In genomic region chr1:53530550-53530949, GRCh38 we compare ENCODE assay signal across 20 cellular contexts.
"Had no signal": no experiment of that assay in that cellular context is flagged by ENCODE, and none has a peak within 500 bp of the region (broad histone marks: within the 10 kb centered on the region; RNA-seq: fewer than 3 reads in every experiment).

No MANE protein-coding gene starts in this region.

- H3K4me1 ChIP-seq: psoas muscle, uterus had no signal

- H3K27me3 ChIP-seq: dorsolateral prefrontal cortex, neural progenitor cell, ovary, transverse colon, upper lobe of right lung, uterus had no signal

- H3K36me3 ChIP-seq: neural progenitor cell, ovary, spleen, thoracic aorta, transverse colon, upper lobe of right lung, uterus had no signal

- H3K27ac ChIP-seq: dorsolateral prefrontal cortex, neural progenitor cell, ovary, psoas muscle, skin epidermis, spleen, thoracic aorta, transverse colon, upper lobe of right lung, uterus had no signal

- H3K27me3 Mint-ChIP-seq: stimulated activated naive CD8-positive, alpha-beta T cell treated with anti-CD3 and anti-CD28 coated beads, Interleukin-15, Interleukin-2, amounts not matched to agents 100 ng/mL and 50 ng/mL, for 24 hours had no signal

- H3K4me1 Mint-ChIP-seq: memory B cell had no signal

- H3K9me3 ChIP-seq: ovary, psoas muscle, spleen, thoracic aorta, transverse colon, upper lobe of right lung, uterus had no signal

- H3K27ac Mint-ChIP-seq: memory B cell; natural killer cell; neural progenitor cell; stimulated activated naive B cell treated with anti-CD40 and anti-IgM and Interleukin-4, amounts not matched to agents 10 μg/mL and 1 μg/mL and 100 μg/mL, for 72 hours; stimulated activated naive CD8-positive, alpha-beta T cell treated with anti-CD3 and anti-CD28 coated beads, Interleukin-15, Interleukin-2, amounts not matched to agents 100 ng/mL and 50 ng/mL, for 24 hours had no signal

- H3K4me3 Mint-ChIP-seq: memory B cell; natural killer cell; neural progenitor cell; stimulated activated naive B cell treated with anti-CD40 and anti-IgM and Interleukin-4, amounts not matched to agents 10 μg/mL and 1 μg/mL and 100 μg/mL, for 72 hours; stimulated activated naive CD8-positive, alpha-beta T cell treated with anti-CD3 and anti-CD28 coated beads, Interleukin-15, Interleukin-2, amounts not matched to agents 100 ng/mL and 50 ng/mL, for 24 hours had no signal

- H3K9me3 Mint-ChIP-seq: memory B cell; natural killer cell; neural progenitor cell; stimulated activated naive B cell treated with anti-CD40 and anti-IgM and Interleukin-4, amounts not matched to agents 10 μg/mL and 1 μg/mL and 100 μg/mL, for 72 hours; stimulated activated naive CD8-positive, alpha-beta T cell treated with anti-CD3 and anti-CD28 coated beads, Interleukin-15, Interleukin-2, amounts not matched to agents 100 ng/mL and 50 ng/mL, for 24 hours had no signal

- H3K4me3 ChIP-seq: dorsolateral prefrontal cortex, lung, neural progenitor cell, ovary, psoas muscle, skin epidermis, spleen, thoracic aorta, transverse colon, upper lobe of right lung, uterus had no signal

- H3K36me3 Mint-ChIP-seq: memory B cell; natural killer cell; neural progenitor cell; stimulated activated naive B cell treated with anti-CD40 and anti-IgM and Interleukin-4, amounts not matched to agents 10 μg/mL and 1 μg/mL and 100 μg/mL, for 72 hours had no signal

- DNase-seq: dorsolateral prefrontal cortex; effector CD4-positive, alpha-beta T cell; head of caudate nucleus; natural killer cell; nucleus accumbens; ovary; posterior cingulate gyrus; psoas muscle; right cardiac atrium; spleen; stimulated activated naive B cell treated with anti-CD40 and anti-IgM and Interleukin-4, amounts not matched to agents 10 μg/mL and 1 μg/mL and 100 μg/mL, for 72 hours; transverse colon; upper lobe of right lung; uterus had no signal
